In genomic region chr3:63864008-63864871, GRCh38 we compare ENCODE assay signal across 8 cellular contexts. TPM values are rescaled to one million over a fixed set of nuclear protein-coding genes. Genes with fewer than 3 reads are reported as not detected.
DNase-seq lines count a peak whose midpoint lies in the region; ATAC-seq and TF ChIP-seq lines count a peak whose summit lies in the region.

No MANE protein-coding gene starts in this region.

- peaks cover 23% of the 10 kb centered on the region for H3K36me3 Mint-ChIP-seq in activated naive CD8-positive, alpha-beta T cell treated with anti-CD3 and anti-CD28 coated beads, Interleukin-2, amount 10 ng/mL, durations not matched to agents 7 days and 5 days

- TF ChIP-seq CTCF in RWPE1 (conservative IDR thresholded peaks at IDR 0.05; ENCODE audit: low read depth) (no peak), right atrium auricular region (IDR thresholded peaks at IDR 0.05) (no peak)

- H3K36me3 ChIP-seq in right atrium auricular region (no peaks in the 10 kb centered on the region), rectal smooth muscle tissue (ENCODE audit: control insufficient read depth, insufficient read depth, low read length) (no peaks in the 10 kb centered on the region)

- H3K27ac ChIP-seq in RWPE1, result peak overlapping the region; percentile 87
- peak overlapping the region; percentile 89 to 92 for H3K27ac ChIP-seq in right atrium auricular region
- peak overlapping the region; percentile 82 for H3K27ac ChIP-seq in rectal smooth muscle tissue (ENCODE audit: low read depth, low read length)

- CTCF ChIA-PET in RWPE1 (lab: Yijun Ruan, JAX), result no interaction called here

- peak overlapping the region; percentile 92 for H3K4me3 Mint-ChIP-seq in activated naive CD8-positive, alpha-beta T cell treated with anti-CD3 and anti-CD28 coated beads, Interleukin-2, amount 10 ng/mL, durations not matched to agents 7 days and 5 days

- no peaks in the 10 kb centered on the region for H3K27me3 Mint-ChIP-seq in activated naive CD8-positive, alpha-beta T cell treated with anti-CD3 and anti-CD28 coated beads, Interleukin-2, amount 10 ng/mL, durations not matched to agents 7 days and 5 days

- H3K9ac ChIP-seq in rectal smooth muscle tissue (ENCODE audit: low read length), result peak overlapping the region; percentile 29

- ATAC-seq in GM18517 (IDR thresholded peaks at IDR 0.05; ENCODE audit: unreplicated experiment), result peak; percentile 31
- ATAC-seq in HG02981 (IDR thresholded peaks at IDR 0.05; ENCODE audit: unreplicated experiment), result peak; percentile 49
- ATAC-seq in activated naive CD8-positive, alpha-beta T cell treated with anti-CD3 and anti-CD28 coated beads, Interleukin-2, amount 10 ng/mL, durations not matched to agents 7 days and 5 days (ENCODE audit: low read depth), result peak; percentile 64
- no peak for ATAC-seq in GM18870 (IDR thresholded peaks at IDR 0.05; ENCODE audit: unreplicated experiment)

- H3K9me3 Mint-ChIP-seq in activated naive CD8-positive, alpha-beta T cell treated with anti-CD3 and anti-CD28 coated beads, Interleukin-2, amount 10 ng/mL, durations not matched to agents 7 days and 5 days, result no peaks in the 10 kb centered on the region

- H3K9me3 ChIP-seq in right atrium auricular region, result no peaks in the 10 kb centered on the region

- no peaks in the 10 kb centered on the region for H3K27me3 ChIP-seq in right atrium auricular region
- no peaks in the 10 kb centered on the region for H3K27me3 ChIP-seq in rectal smooth muscle tissue (ENCODE audit: control insufficient read depth, insufficient read depth, low read length)

- H3K4me1 ChIP-seq in right atrium auricular region (peaks cover 0 to 14% of the 10 kb centered on the region in 2 donors), rectal smooth muscle tissue (ENCODE audit: control insufficient read depth, insufficient read depth, low read length) (peaks cover 11% of the 10 kb centered on the region)

- POLR2A ChIA-PET in RWPE1 (lab: Yijun Ruan, JAX; ENCODE audit: low non-redundant PET), result no interaction called here
- POLR2A ChIA-PET in activated naive CD8-positive, alpha-beta T cell treated with anti-CD3 and anti-CD28 coated beads, Interleukin-2, amount 10 ng/mL, durations not matched to agents 7 days and 5 days (lab: Charles Lee), result interaction anchor here (1.4 to 2.3 kb wide), 3 partner anchors 47 to 159 kb away, joined by 4 to 8 read pairs (median 5); partner anchors contain the start of genes PSMD6 and SCAANT1

- DNase-seq in 8988T (peak; percentile 86), RWPE1 (ENCODE audit: low spot score) (peak; percentile 31), right atrium auricular region (ENCODE audit: low spot score) (no peak)
- DNase-seq in activated naive CD8-positive, alpha-beta T cell treated with anti-CD3 and anti-CD28 coated beads, Interleukin-2, amount 10 ng/mL, durations not matched to agents 7 days and 5 days, result peak; percentile 69

- H3K4me3 ChIP-seq in right atrium auricular region (peak overlapping the region; percentile 97 to 99), rectal smooth muscle tissue (ENCODE audit: low read length) (peak overlapping the region; percentile 73)

- peaks cover 39% of the 10 kb centered on the region for H3K4me1 Mint-ChIP-seq in activated naive CD8-positive, alpha-beta T cell treated with anti-CD3 and anti-CD28 coated beads, Interleukin-2, amount 10 ng/mL, durations not matched to agents 7 days and 5 days

- H3K27ac Mint-ChIP-seq in activated naive CD8-positive, alpha-beta T cell treated with anti-CD3 and anti-CD28 coated beads, Interleukin-2, amount 10 ng/mL, durations not matched to agents 7 days and 5 days, result peak overlapping the region; percentile 90

RNA-seq across cellular contexts. Expression of gene ATXN7, which starts 0.6 kb away (rescaled TPM):
- 10 to 100 TPM; 88.2 to 91.8 TPM for total RNA-seq in activated naive CD8-positive, alpha-beta T cell treated with anti-CD3 and anti-CD28 coated beads, Interleukin-2, amount 10 ng/mL, durations not matched to agents 7 days and 5 days
- 10 to 100 TPM; 13.9 to 15.5 TPM for total RNA-seq in right atrium auricular region

RNA-seq across cellular contexts. Expression of gene THOC7, which starts 0.6 kb away (rescaled TPM):
- 10 to 100 TPM; 70.1 to 77.4 TPM for total RNA-seq in activated naive CD8-positive, alpha-beta T cell treated with anti-CD3 and anti-CD28 coated beads, Interleukin-2, amount 10 ng/mL, durations not matched to agents 7 days and 5 days
- total RNA-seq in right atrium auricular region, result 10 to 100 TPM; 55.1 to 63.6 TPM

RNA-seq across cellular contexts. Expression of gene C3orf49, which starts 45.1 kb away (rescaled TPM):
- total RNA-seq in activated naive CD8-positive, alpha-beta T cell treated with anti-CD3 and anti-CD28 coated beads, Interleukin-2, amount 10 ng/mL, durations not matched to agents 7 days and 5 days, result not detected
- total RNA-seq in right atrium auricular region, result not detected

RNA-seq across cellular contexts. Expression of gene SCAANT1, which starts 47.9 kb away (rescaled TPM):
- total RNA-seq in activated naive CD8-positive, alpha-beta T cell treated with anti-CD3 and anti-CD28 coated beads, Interleukin-2, amount 10 ng/mL, durations not matched to agents 7 days and 5 days, result 1 to 10 TPM in 1 of 2 experiments, not detected in 1; 1.8 TPM
- total RNA-seq in right atrium auricular region, result not detected

Comparison
In these comparisons a context has a peak if more than half of its experiments do, and no peak if none do; other contexts are left out.
1. RNA of gene ATXN7, which starts 0.6 kb away (total RNA-seq): 88.2 to 91.8 TPM in activated naive CD8-positive, alpha-beta T cell treated with anti-CD3 and anti-CD28 coated beads, Interleukin-2, amount 10 ng/mL, durations not matched to agents 7 days and 5 days; 13.9 to 15.5 TPM in right atrium auricular region; every median in the first group is over 4 times any median in the second.
2. Peak in every context shown above with its lines, with median percentiles within 50 percentile points of each other: H3K27ac ChIP-seq.